ENCODE assay signal across 10 cellular contexts in the genomic region with DNA sequence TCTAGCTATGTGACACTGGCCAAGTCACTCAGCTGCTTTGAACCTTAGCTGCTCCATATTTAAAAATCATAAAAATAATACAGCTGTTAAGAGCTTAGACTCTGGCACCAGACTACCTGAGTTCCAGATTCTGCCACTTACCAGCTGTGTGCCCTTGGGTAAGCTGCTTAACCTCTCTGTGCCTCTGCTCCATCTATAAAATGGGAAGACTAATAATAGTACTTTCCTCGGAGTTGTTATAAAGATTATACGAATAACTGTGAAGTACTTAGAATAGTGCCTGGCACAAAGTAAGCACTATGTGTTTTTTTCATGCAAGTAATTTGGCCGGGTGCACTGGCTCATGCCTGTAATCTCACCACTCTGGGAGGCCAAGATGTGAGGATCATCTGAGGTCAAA. TPM values are rescaled to one million over a fixed set of nuclear protein-coding genes. Genes with fewer than 3 reads are reported as not detected.
A peak's percentile ranks its signal among the peaks of the same experiment; 100 is the strongest.
DNase-seq lines count a peak whose midpoint lies in the region; ATAC-seq, FAIRE-seq and TF ChIP-seq lines count a peak whose summit lies in the region.
"Had no signal": no experiment of that assay in that cellular context is flagged by ENCODE, and none has a peak within 500 bp of the region (broad histone marks: within the 10 kb centered on the region; RNA-seq: fewer than 3 reads in every experiment).

No MANE protein-coding gene starts in this region.

- intact Hi-C loops in right lobe of liver (cut with DNase I): no loop called here
- intact Hi-C loops in HepG2 (cut with micrococcal nuclease; ENCODE audit: unreplicated experiment): no loop called here
- intact Hi-C loops in activated T-helper 1 cell treated with anti-CD3 and anti-CD28 coated beads, Interleukin-12 subunit alpha, Interleukin-12 subunit beta, Interleukin-2, Interleukin-4 antibody, amounts not matched to agents 30 ng/mL and 10 ng/mL and 1 ng/mL, durations not matched to agents 14 hours and 24 hours and 36 hours (cut with micrococcal nuclease): loop anchor here (1.0 to 5.0 kb wide), 4 partner anchors 60 to 471 kb away; partner anchors contain the start of genes ADA2 and ATP6V1E1
- intact Hi-C loops in upper lobe of right lung (cut with DNase I): no loop called here

- no peak for TF ChIP-seq EP300 in HepG2 (IDR thresholded peaks at IDR 0.05; ENCODE audit: low read depth in 2 of 2, low read length in 2 of 2)
- TF ChIP-seq EP300 in HepG2 (CRISPR knock-in tag; IDR thresholded peaks at IDR 0.05; ENCODE audit: borderline replicate concordance): no peak

- TF ChIP-seq RAD21 in HepG2 (CRISPR knock-in tag; IDR thresholded peaks at IDR 0.05): no peak

- in situ Hi-C loops in HepG2 (cut with HindIII; ENCODE audit: extremely low pct_ligation_motif_present, low pct_unique_long_range_greater_than_20kb): no loop called here

- H3K79me2 ChIP-seq in HepG2 (ENCODE audit: insufficient read depth, low read length) (no peaks in the 10 kb centered on the region), keratinocyte (ENCODE audit: control insufficient read depth, insufficient read depth, low read length) (peaks cover 44% of the 10 kb centered on the region)

- H3K9me3 Mint-ChIP-seq in activated T-helper 1 cell treated with anti-CD3 and anti-CD28 coated beads, Interleukin-12 subunit alpha, Interleukin-12 subunit beta, Interleukin-2, Interleukin-4 antibody, amounts not matched to agents 30 ng/mL and 10 ng/mL and 1 ng/mL, durations not matched to agents 14 hours and 24 hours and 36 hours: no peaks in the 10 kb centered on the region

- no TSS peak for BruUV-seq in HepG2 (replicated peaks; lab: Mats Ljungman, UMichigan)

- WGBS in right lobe of liver (ENCODE audit: insufficient coverage, low coverage, low lambda C conversion rate, missing lambda C conversion rate): 74% methylated on average over 3 of the region's 3 CpGs
- 97% methylated on average over 3 of the region's 3 CpGs for WGBS in HepG2 (ENCODE audit: low lambda C conversion rate)

- H3K4me1 Mint-ChIP-seq in activated T-helper 1 cell treated with anti-CD3 and anti-CD28 coated beads, Interleukin-12 subunit alpha, Interleukin-12 subunit beta, Interleukin-2, Interleukin-4 antibody, amounts not matched to agents 30 ng/mL and 10 ng/mL and 1 ng/mL, durations not matched to agents 14 hours and 24 hours and 36 hours (ENCODE audit: low read depth): peaks cover 25% of the 10 kb centered on the region

- H3K27me3 ChIP-seq in right lobe of liver (no peaks in the 10 kb centered on the region), HepG2 (ENCODE audit: control insufficient read depth in 1 of 2, insufficient read depth in 2 of 2, low read length in 2 of 2) (peaks cover 2 to 11% of the 10 kb centered on the region in 2 experiments; a peak in 2 of 5 replicates), keratinocyte (ENCODE audit: control insufficient read depth, extremely low read depth, insufficient read depth, low read length) (no peaks in the 10 kb centered on the region), upper lobe of right lung (no peaks in the 10 kb centered on the region)

- H3K4me1 ChIP-seq in right lobe of liver (peaks cover 0 to 29% (median 9%) of the 10 kb centered on the region in 4 donors), HepG2 (ENCODE audit: insufficient read depth, low read length) (no peaks in the 10 kb centered on the region), keratinocyte (ENCODE audit: control insufficient read depth, extremely low read depth, insufficient read depth, low read length) (peaks cover 12% of the 10 kb centered on the region), upper lobe of right lung (peaks cover 17% of the 10 kb centered on the region)

- no peak for FAIRE-seq in HepG2 (lab: Jason Lieb, UNC)
- no peak for FAIRE-seq in keratinocyte (lab: Jason Lieb, UNC)

- H4K20me1 ChIP-seq in HepG2 (ENCODE audit: insufficient read depth, low read length): no peaks in the 10 kb centered on the region
- H4K20me1 ChIP-seq in keratinocyte (ENCODE audit: control insufficient read depth, extremely low read depth, insufficient read depth, low read length): peaks cover 2% of the 10 kb centered on the region

- H3K36me3 ChIP-seq in right lobe of liver (no peaks in the 10 kb centered on the region), HepG2 (replicated peaks in 1 of 2; ENCODE audit: control insufficient read depth in 1 of 2, insufficient read depth in 2 of 2, low read length in 2 of 2) (no peaks in the 10 kb centered on the region), keratinocyte (ENCODE audit: control insufficient read depth in 2 of 2, extremely low read depth in 1 of 2, insufficient read depth in 2 of 2, low read length in 2 of 2) (peaks cover 2 to 3% of the 10 kb centered on the region in 2 experiments), upper lobe of right lung (no peaks in the 10 kb centered on the region)

- peaks cover 12% of the 10 kb centered on the region for H3K36me3 Mint-ChIP-seq in activated T-helper 1 cell treated with anti-CD3 and anti-CD28 coated beads, Interleukin-12 subunit alpha, Interleukin-12 subunit beta, Interleukin-2, Interleukin-4 antibody, amounts not matched to agents 30 ng/mL and 10 ng/mL and 1 ng/mL, durations not matched to agents 14 hours and 24 hours and 36 hours (ENCODE audit: low read depth)

- H3K27ac Mint-ChIP-seq in activated T-helper 1 cell treated with anti-CD3 and anti-CD28 coated beads, Interleukin-12 subunit alpha, Interleukin-12 subunit beta, Interleukin-2, Interleukin-4 antibody, amounts not matched to agents 30 ng/mL and 10 ng/mL and 1 ng/mL, durations not matched to agents 14 hours and 24 hours and 36 hours: no peak overlapping the region

- H3K4me2 ChIP-seq in HepG2 (ENCODE audit: low read depth, low read length) (no peak overlapping the region), keratinocyte (ENCODE audit: control insufficient read depth, extremely low read depth, insufficient read depth, low read depth, low read length) (peak overlapping the region; percentile 90)

- no peak overlapping the region for H3K9ac ChIP-seq in HepG2 (ENCODE audit: insufficient read depth, low read depth, low read length)
- no peak overlapping the region for H3K9ac ChIP-seq in keratinocyte (ENCODE audit: control insufficient read depth, extremely low read depth, insufficient read depth, low read length)

- CTCF ChIA-PET in HepG2 (lab: Yijun Ruan, JAX; ENCODE audit: low intra/inter-chr PET ratio, low total read pairs): no interaction called here

- no peaks in the 10 kb centered on the region for H3K9me3 ChIP-seq in right lobe of liver
- no peaks in the 10 kb centered on the region for H3K9me3 ChIP-seq in HepG2 (ENCODE audit: low read length)
- H3K9me3 ChIP-seq in keratinocyte (ENCODE audit: control insufficient read depth, low read depth, low read length): no peaks in the 10 kb centered on the region
- no peaks in the 10 kb centered on the region for H3K9me3 ChIP-seq in upper lobe of right lung

- H3K27ac ChIP-seq in right lobe of liver: peak overlapping the region in 1 of 3 donors; percentile 88
- no peak overlapping the region for H3K27ac ChIP-seq in HepG2 (ENCODE audit: extremely low read length, insufficient read depth, low read length)
- no peak overlapping the region for H3K27ac ChIP-seq in keratinocyte (ENCODE audit: control insufficient read depth, insufficient read depth, low read length)
- H3K27ac ChIP-seq in upper lobe of right lung: no peak overlapping the region

- POLR2A ChIA-PET in HepG2 (lab: Yijun Ruan, JAX): no interaction called here

- TF ChIP-seq CTCF in right lobe of liver (IDR thresholded peaks at IDR 0.05) (no peak), HepG2 (CRISPR knock-in tag; IDR thresholded peaks at IDR 0.05) (no peak), keratinocyte (optimal IDR thresholded peaks at IDR 0.05 in 1 of 3, IDR thresholded peaks at IDR 0.05 in 1 of 3, conservative IDR thresholded peaks at IDR 0.05 in 1 of 3; ENCODE audit: extremely low read depth in 1 of 3, insufficient read depth in 2 of 3, low read length in 3 of 3) (no peak), upper lobe of right lung (IDR thresholded peaks at IDR 0.05) (no peak)

- H3K27me3 Mint-ChIP-seq in activated T-helper 1 cell treated with anti-CD3 and anti-CD28 coated beads, Interleukin-12 subunit alpha, Interleukin-12 subunit beta, Interleukin-2, Interleukin-4 antibody, amounts not matched to agents 30 ng/mL and 10 ng/mL and 1 ng/mL, durations not matched to agents 14 hours and 24 hours and 36 hours (ENCODE audit: insufficient read depth): no peaks in the 10 kb centered on the region

- dilution Hi-C loops in keratinocyte (cut with MboI; ENCODE audit: extremely low pct_ligation_motif_present, low sequenced_read_pairs): no loop called here

- H2AFZ ChIP-seq in HepG2 (ENCODE audit: low read length) (no peak overlapping the region), keratinocyte (ENCODE audit: control insufficient read depth, low read length) (no peak overlapping the region)

- H3K4me3 ChIP-seq in right lobe of liver: peak overlapping the region; percentile 70 to 95 (median 84)
- no peak overlapping the region for H3K4me3 ChIP-seq in HepG2 (replicated peaks in 1 of 3; ENCODE audit: insufficient read depth in 1 of 3, low read depth in 2 of 3, low read length in 3 of 3)
- no peak overlapping the region for H3K4me3 ChIP-seq in keratinocyte (ENCODE audit: control insufficient read depth in 2 of 3, extremely low read depth in 1 of 3, insufficient read depth in 2 of 3, low read depth in 1 of 3, low read length in 3 of 3)
- H3K4me3 ChIP-seq in upper lobe of right lung: peak overlapping the region; percentile 77

- no peak for TF ChIP-seq POLR2A in right lobe of liver (IDR thresholded peaks at IDR 0.05)
- TF ChIP-seq POLR2A in HepG2 (IDR thresholded peaks at IDR 0.05; ENCODE audit: insufficient read depth in 1 of 2, low read depth in 2 of 2, low read length in 2 of 2): no peak

- peak overlapping the region; percentile 84 for H3K4me3 Mint-ChIP-seq in activated T-helper 1 cell treated with anti-CD3 and anti-CD28 coated beads, Interleukin-12 subunit alpha, Interleukin-12 subunit beta, Interleukin-2, Interleukin-4 antibody, amounts not matched to agents 30 ng/mL and 10 ng/mL and 1 ng/mL, durations not matched to agents 14 hours and 24 hours and 36 hours

- no peak for DNase-seq in right lobe of liver
- no peak for DNase-seq in HepG2 (ENCODE audit: low spot score)
- no peak for DNase-seq in activated T-helper 1 cell treated with anti-CD3 and anti-CD28 coated beads, Interleukin-12 subunit alpha, Interleukin-12 subunit beta, Interleukin-2, Interleukin-4 antibody, amounts not matched to agents 30 ng/mL and 10 ng/mL and 1 ng/mL, durations not matched to agents 14 hours and 24 hours and 36 hours (ENCODE audit: low spot score)
- DNase-seq in keratinocyte (ENCODE audit: low read depth, low spot score): no peak
- no peak for DNase-seq in upper lobe of right lung
- DNase-seq in nucleus accumbens (lab: John Stamatoyannopoulos, UW): no peak
- no peak for DNase-seq in GM19240 (ENCODE audit: insufficient read length, low spot score)
- DNase-seq: DND-41 had no signal

- H3K9me1 ChIP-seq in keratinocyte (ENCODE audit: control insufficient read depth, extremely low read depth, insufficient read depth, low read length): no peaks in the 10 kb centered on the region

- ATAC-seq in right lobe of liver (no peak), HepG2 (no peak), upper lobe of right lung (no peak), GM21515 (IDR thresholded peaks at IDR 0.05; ENCODE audit: unreplicated experiment) (no peak)

RNA-seq across cellular contexts. Expression of gene HDHD5, which starts 1.4 kb away (rescaled TPM):
- 10 to 100 TPM; 19.4 to 44.5 (median 30.2) TPM for total RNA-seq in right lobe of liver
- not detected in 2 replicates for total RNA-seq in HepG2 (2016; rRNA removed; fragmentation: Illumina TruSeq; extraction: Trizol)
- not detected in 2 replicates for total RNA-seq in HepG2 (2016; cell fraction: cytosol; rRNA removed; fragmentation: Illumina TruSeq; extraction: Trizol; ENCODE audit: low read depth)
- not detected in 2 replicates for total RNA-seq in HepG2 (2016; cell fraction: insoluble cytoplasmic fraction; rRNA removed; fragmentation: Illumina TruSeq; extraction: Trizol)
- not detected in 2 replicates for total RNA-seq in HepG2 (2016; cell fraction: membrane; rRNA removed; fragmentation: Illumina TruSeq; extraction: Trizol)
- not detected in 2 replicates for total RNA-seq in HepG2 (2016; cell fraction: nucleus; rRNA removed; fragmentation: Illumina TruSeq; extraction: Trizol)
- not detected in 2 replicates for polyA plus RNA-seq in HepG2 (2011; rRNA removed)
- not detected in 2 replicates for polyA plus RNA-seq in HepG2 (2011; cell fraction: cytosol; rRNA removed)
- polyA plus RNA-seq in HepG2 (2011; cell fraction: nucleus; rRNA removed): not detected in 2 replicates
- not detected in 2 replicates for polyA plus RNA-seq in HepG2 (2012)
- not detected in 2 replicates for polyA plus RNA-seq in HepG2 (2016; cell fraction: cytosol; fragmentation: Illumina TruSeq; extraction: Trizol; ENCODE audit: low read depth)
- polyA plus RNA-seq in HepG2 (2016; cell fraction: insoluble cytoplasmic fraction; fragmentation: Illumina TruSeq; extraction: Trizol; ENCODE audit: low read depth): not detected in 2 replicates
- not detected in 2 replicates for polyA plus RNA-seq in HepG2 (2016; cell fraction: membrane; fragmentation: Illumina TruSeq; extraction: Trizol; ENCODE audit: low read depth)
- polyA plus RNA-seq in HepG2 (2016; cell fraction: nucleus; fragmentation: Illumina TruSeq; extraction: Trizol; ENCODE audit: insufficient read depth, low read depth): not detected in 2 replicates
- polyA minus RNA-seq in HepG2 (2011; rRNA and poly(A)+ RNA removed; ENCODE audit: low replicate concordance): 0.34 and 36.3 TPM in 2 replicates
- 0.69 and 0.79 TPM in 2 replicates for polyA minus RNA-seq in HepG2 (2011; cell fraction: cytosol; rRNA and poly(A)+ RNA removed)
- 0.52 TPM in 1 of 2 replicates, not detected in the other for polyA minus RNA-seq in HepG2 (2011; cell fraction: nucleus; rRNA and poly(A)+ RNA removed)
- total RNA-seq in activated T-helper 1 cell treated with anti-CD3 and anti-CD28 coated beads, Interleukin-12 subunit alpha, Interleukin-12 subunit beta, Interleukin-2, Interleukin-4 antibody, amounts not matched to agents 30 ng/mL and 10 ng/mL and 1 ng/mL, durations not matched to agents 14 hours and 24 hours and 36 hours: 39.1 and 42.1 TPM in 2 replicates
- polyA plus RNA-seq in keratinocyte: 22.6 to 30.9 TPM (median 22.9 TPM) in 3 replicates
- 3.5 TPM for polyA plus RNA-seq in keratinocyte (2011; ENCODE audit: low read depth)
- 15.3 and 22.4 TPM in 2 replicates for polyA plus RNA-seq in keratinocyte (2011; cell fraction: cytosol; rRNA removed)
- polyA plus RNA-seq in keratinocyte (2011; cell fraction: nucleus; rRNA removed): 19.4 and 22.5 TPM in 2 replicates
- polyA plus RNA-seq in keratinocyte (2012; ENCODE audit: low replicate concordance): 14.7 and 26.7 TPM in 2 replicates
- 18.8 to 21.9 TPM (median 18.9 TPM) in 3 replicates for polyA minus RNA-seq in keratinocyte
- 24.0 TPM for polyA minus RNA-seq in keratinocyte (2011; cell fraction: cytosol; rRNA and poly(A)+ RNA removed)
- polyA minus RNA-seq in keratinocyte (2011; cell fraction: nucleus; rRNA and poly(A)+ RNA removed): 9.4 and 11.3 TPM in 2 replicates
- total RNA-seq in upper lobe of right lung: 22.7 TPM

RNA-seq across cellular contexts. Expression of gene TMEM121B, which starts 36.6 kb away (rescaled TPM):
- under 1 TPM; 0.05 to 0.33 (median 0.19) TPM for total RNA-seq in right lobe of liver
- not detected in 2 replicates for total RNA-seq in HepG2 (2016; rRNA removed; fragmentation: Illumina TruSeq; extraction: Trizol)
- total RNA-seq in HepG2 (2016; cell fraction: cytosol; rRNA removed; fragmentation: Illumina TruSeq; extraction: Trizol; ENCODE audit: low read depth): not detected in 2 replicates
- total RNA-seq in HepG2 (2016; cell fraction: insoluble cytoplasmic fraction; rRNA removed; fragmentation: Illumina TruSeq; extraction: Trizol): not detected in 2 replicates
- not detected in 2 replicates for total RNA-seq in HepG2 (2016; cell fraction: membrane; rRNA removed; fragmentation: Illumina TruSeq; extraction: Trizol)
- not detected in 2 replicates for total RNA-seq in HepG2 (2016; cell fraction: nucleus; rRNA removed; fragmentation: Illumina TruSeq; extraction: Trizol)
- polyA plus RNA-seq in HepG2 (2011; rRNA removed): not detected in 2 replicates
- 0.01 TPM in 1 of 2 replicates, not detected in the other for polyA plus RNA-seq in HepG2 (2011; cell fraction: cytosol; rRNA removed)
- polyA plus RNA-seq in HepG2 (2011; cell fraction: nucleus; rRNA removed): not detected in 2 replicates
- not detected in 2 replicates for polyA plus RNA-seq in HepG2 (2012)
- polyA plus RNA-seq in HepG2 (2016; cell fraction: cytosol; fragmentation: Illumina TruSeq; extraction: Trizol; ENCODE audit: low read depth): not detected in 2 replicates
- polyA plus RNA-seq in HepG2 (2016; cell fraction: insoluble cytoplasmic fraction; fragmentation: Illumina TruSeq; extraction: Trizol; ENCODE audit: low read depth): not detected in 2 replicates
- not detected in 2 replicates for polyA plus RNA-seq in HepG2 (2016; cell fraction: membrane; fragmentation: Illumina TruSeq; extraction: Trizol; ENCODE audit: low read depth)
- polyA plus RNA-seq in HepG2 (2016; cell fraction: nucleus; fragmentation: Illumina TruSeq; extraction: Trizol; ENCODE audit: insufficient read depth, low read depth): not detected in 2 replicates
- not detected in 2 replicates for polyA minus RNA-seq in HepG2 (2011; rRNA and poly(A)+ RNA removed; ENCODE audit: low replicate concordance)
- polyA minus RNA-seq in HepG2 (2011; cell fraction: cytosol; rRNA and poly(A)+ RNA removed): not detected in 2 replicates
- polyA minus RNA-seq in HepG2 (2011; cell fraction: nucleus; rRNA and poly(A)+ RNA removed): not detected in 2 replicates
- 0.20 and 0.23 TPM in 2 replicates for total RNA-seq in activated T-helper 1 cell treated with anti-CD3 and anti-CD28 coated beads, Interleukin-12 subunit alpha, Interleukin-12 subunit beta, Interleukin-2, Interleukin-4 antibody, amounts not matched to agents 30 ng/mL and 10 ng/mL and 1 ng/mL, durations not matched to agents 14 hours and 24 hours and 36 hours
- 0.01 to 0.02 TPM in 2 of 3 replicates, not detected in the other for polyA plus RNA-seq in keratinocyte
- 0.06 TPM for polyA plus RNA-seq in keratinocyte (2011; ENCODE audit: low read depth)
- 0.01 TPM in 1 of 2 replicates, not detected in the other for polyA plus RNA-seq in keratinocyte (2011; cell fraction: cytosol; rRNA removed)
- 0.09 and 0.13 TPM in 2 replicates for polyA plus RNA-seq in keratinocyte (2011; cell fraction: nucleus; rRNA removed)
- not detected in 2 replicates for polyA plus RNA-seq in keratinocyte (2012; ENCODE audit: low replicate concordance)
- 0.07 TPM in 1 of 3 replicates, not detected in the others for polyA minus RNA-seq in keratinocyte
- polyA minus RNA-seq in keratinocyte (2011; cell fraction: cytosol; rRNA and poly(A)+ RNA removed): not detected
- polyA minus RNA-seq in keratinocyte (2011; cell fraction: nucleus; rRNA and poly(A)+ RNA removed): not detected in 2 replicates
- 2.1 TPM for total RNA-seq in upper lobe of right lung
- total RNA-seq: NCI-H460 had no signal

Comparison
In these comparisons a context has a peak if more than half of its experiments do, and no peak if none do; other contexts are left out.
1. H3K4me3 ChIP-seq: peak in right lobe of liver (3 of 3) and upper lobe of right lung (single experiment); none in HepG2 (0 of 3) and keratinocyte (0 of 3).
2. RNA of gene HDHD5, which starts 1.4 kb away (total RNA-seq): 39.1 to 42.1 TPM in activated T-helper 1 cell treated with anti-CD3 and anti-CD28 coated beads, Interleukin-12 subunit alpha, Interleukin-12 subunit beta, Interleukin-2, Interleukin-4 antibody, amounts not matched to agents 30 ng/mL and 10 ng/mL and 1 ng/mL, durations not matched to agents 14 hours and 24 hours and 36 hours, 19.4 to 44.5 TPM in right lobe of liver and 22.7 TPM in upper lobe of right lung (single experiment); not detected in HepG2; every median in the first group is over 10 times any median in the second.